In the genomic region with DNA sequence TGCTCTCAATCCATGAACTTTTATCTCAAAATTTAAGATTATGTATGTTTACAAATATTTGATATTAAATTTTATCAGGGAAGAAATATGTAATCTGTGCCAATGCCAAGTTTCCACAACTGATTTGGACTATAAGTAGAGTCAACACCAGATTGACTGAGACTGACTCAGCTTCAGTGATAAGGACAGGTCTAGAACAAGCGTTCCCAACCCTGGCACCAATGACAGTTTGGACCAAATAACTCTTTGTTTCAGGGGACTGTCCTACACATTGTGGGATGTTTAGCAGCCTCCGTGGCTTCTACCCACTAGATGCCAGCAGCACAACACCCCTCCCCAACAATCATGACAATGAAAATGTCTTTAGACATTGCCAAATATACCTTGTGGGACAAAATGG, we compare ENCODE assay signal across 16 cellular contexts.
A peak's percentile ranks its signal among the peaks of the same experiment; 100 is the strongest.
DNase-seq lines count a peak whose midpoint lies in the region; ATAC-seq, FAIRE-seq and TF ChIP-seq lines count a peak whose summit lies in the region.
"Had no signal": no experiment of that assay in that cellular context is flagged by ENCODE, and none has a peak within 500 bp of the region (broad histone marks: within the 10 kb centered on the region; RNA-seq: fewer than 3 reads in every experiment).

No MANE protein-coding gene starts in this region.

- RAD21 ChIA-PET in HCT116 (lab: Charles Lee; ENCODE audit: low non-redundant PET in 1 of 2, low total read pairs in 2 of 2, uncharacterized antibody in 2 of 2, unreplicated experiment in 2 of 2), result no interaction called here

- H3K27me3 Mint-ChIP-seq in mesothelial cell of epicardium (ENCODE audit: low read depth) (no peaks in the 10 kb centered on the region), immature natural killer cell (ENCODE audit: low read depth in 3 of 3) (peaks cover 0 to 3% (median 0%) of the 10 kb centered on the region in 3 donors)

- intact Hi-C loops in HCT116 (cut with micrococcal nuclease), result no loop called here

- DNase-seq in A549 (ENCODE audit: low read depth in 1 of 2, low spot score in 1 of 2), result no peak
- no peak for DNase-seq in HCT116 (ENCODE audit: low read depth, low spot score)
- DNase-seq in mesothelial cell of epicardium (ENCODE audit: low spot score in 2 of 2, unreplicated experiment in 2 of 2), result no peak
- DNase-seq in immature natural killer cell, result no peak
- DNase-seq in GOT3 (lab: John Stamatoyannopoulos, UW), result no peak
- no peak for DNase-seq in pons (ENCODE audit: low spot score)
- DNase-seq in stimulated activated CD4-positive, alpha-beta T cell treated with anti-CD3 and anti-CD28 coated beads, Interleukin-12 subunit alpha, Interleukin-12 subunit beta, amount 100 ng/mL, for 4 hours, result no peak
- DNase-seq: AML-193, H9, NCI-H1105 treated with DMSO at 0.1 percent for 48 hours, NCI-H1694, NCI-H2081 treated with DMSO at 0.1 percent for 48 hours, SIG-M5 had no signal

- peaks cover 12% of the 10 kb centered on the region for H3K36me3 Mint-ChIP-seq in mesothelial cell of epicardium
- peaks cover 3 to 21% (median 17%) of the 10 kb centered on the region in 3 donors for H3K36me3 Mint-ChIP-seq in immature natural killer cell

- no peak for FAIRE-seq in A549 (lab: Jason Lieb, UNC)
- FAIRE-seq: G401.6 had no signal

- no peaks in the 10 kb centered on the region for H3K36me3 ChIP-seq in HCT116 (ENCODE audit: control insufficient read depth in 1 of 2, insufficient read depth in 2 of 2, low read length in 2 of 2)

- no peak overlapping the region for H3K4me3 Mint-ChIP-seq in mesothelial cell of epicardium
- no peak overlapping the region for H3K4me3 Mint-ChIP-seq in immature natural killer cell
- H3K4me3 Mint-ChIP-seq: CD14-positive monocyte, H9 had no signal

- peak overlapping the region; percentile 73 for H3K27ac Mint-ChIP-seq in mesothelial cell of epicardium
- no peak overlapping the region for H3K27ac Mint-ChIP-seq in immature natural killer cell
- H3K27ac Mint-ChIP-seq: H9 had no signal

- H3K27me3 ChIP-seq in HCT116 (ENCODE audit: insufficient read depth, low read length), result no peaks in the 10 kb centered on the region

- no peaks in the 10 kb centered on the region for H3K79me2 ChIP-seq in HCT116 (ENCODE audit: insufficient read depth, low read length)

- no peak for TF ChIP-seq EP300 in A549 (IDR thresholded peaks at IDR 0.05)

- TF ChIP-seq CTCF in A549 (IDR thresholded peaks at IDR 0.05) (no peak), HCT116 (IDR thresholded peaks at IDR 0.05 in 2 of 3, conservative IDR thresholded peaks at IDR 0.05 in 1 of 3; ENCODE audit: borderline replicate concordance in 1 of 3, insufficient read depth in 1 of 3, low read depth in 2 of 3, low read length in 2 of 3) (no peak), VCaP (conservative IDR thresholded peaks at IDR 0.05) (no peak), mesothelial cell of epicardium (IDR thresholded peaks at IDR 0.05; ENCODE audit: unreplicated experiment) (no peak)

- H2AFZ ChIP-seq in HCT116 (ENCODE audit: low read depth, low read length, poor library complexity, severe bottlenecking), result no peak overlapping the region

- H4K20me1 ChIP-seq in HCT116 (ENCODE audit: insufficient read depth), result no peaks in the 10 kb centered on the region

- no TSS peak for BruUV-seq in HCT116 (replicated peaks; lab: Mats Ljungman, UMichigan)

- no peak for ATAC-seq in A549
- no peak for ATAC-seq in HCT116

- TF ChIP-seq POLR2A in A549 (IDR thresholded peaks at IDR 0.05; ENCODE audit: low read length), result no peak
- no peak for TF ChIP-seq POLR2A in HCT116 (IDR thresholded peaks at IDR 0.05; ENCODE audit: borderline replicate concordance, extremely low read depth, insufficient read depth, insufficient read length)

- no peak overlapping the region for H3K4me3 ChIP-seq in A549
- H3K4me3 ChIP-seq in HCT116 (replicated peaks in 1 of 2; ENCODE audit: low read depth in 1 of 2, low read length in 2 of 2), result no peak overlapping the region

- H3K9me2 ChIP-seq in HCT116 (ENCODE audit: insufficient read depth), result no peaks in the 10 kb centered on the region

- H3K4me1 Mint-ChIP-seq in mesothelial cell of epicardium (peaks cover 33% of the 10 kb centered on the region), immature natural killer cell (peaks cover 19 to 22% of the 10 kb centered on the region in 2 donors)
- H3K4me1 Mint-ChIP-seq: H9 had no signal

- H3K4me1 ChIP-seq in A549 (peaks cover 45% of the 10 kb centered on the region), HCT116 (ENCODE audit: control insufficient read depth in 1 of 2, insufficient read depth in 2 of 2, low read length in 2 of 2) (peaks cover 43 to 49% of the 10 kb centered on the region in 2 experiments)

- POLR2A ChIA-PET in A549 (lab: Yijun Ruan, JAX), result interaction anchor here (0.5 kb wide), 1 partner anchor 103 kb away, joined by 4 read pairs; no protein-coding TSS in a partner anchor
- POLR2A ChIA-PET in HCT116 (lab: Charles Lee), result no interaction called here

- H3K9me3 ChIP-seq in A549, result no peaks in the 10 kb centered on the region
- no peaks in the 10 kb centered on the region for H3K9me3 ChIP-seq in HCT116 (ENCODE audit: control insufficient read depth in 1 of 2, insufficient read depth in 1 of 2, low read depth in 1 of 2, low read length in 2 of 2)

- TF ChIP-seq RAD21 in A549 (conservative IDR thresholded peaks at IDR 0.05 in 1 of 2, IDR thresholded peaks at IDR 0.05 in 1 of 2) (no peak), HCT116 (IDR thresholded peaks at IDR 0.05; ENCODE audit: low read depth) (no peak)

- H3K9me3 Mint-ChIP-seq in mesothelial cell of epicardium (peaks cover 9% of the 10 kb centered on the region), immature natural killer cell (no peaks in the 10 kb centered on the region)

- WGBS in A549 (ENCODE audit: missing lambda C conversion rate), result 63% methylated on average over 2 of the region's 2 CpGs

- no peak overlapping the region for H3K9ac ChIP-seq in HCT116 (ENCODE audit: low read length)

- H3K27ac ChIP-seq in A549 (peak overlapping the region; percentile 63 to 66; a peak in 5 of 6 replicates), HCT116 (ENCODE audit: low read depth, low read length) (peak overlapping the region; percentile 34; the same call in 1 of the 2 replicates), VCaP (peak overlapping the region; percentile 19; the same call in 1 of the 2 replicates)

- H3K4me2 ChIP-seq in A549 (peak overlapping the region; percentile 59; the same call in 2 of the 3 replicates), HCT116 (ENCODE audit: low read length) (no peak overlapping the region)

- CTCF ChIA-PET in A549 (lab: Yijun Ruan, JAX), result interaction anchor here (1.3 kb wide), 1 partner anchor 12 kb away, joined by 3 read pairs; no protein-coding TSS in a partner anchor
- CTCF ChIA-PET in HCT116 (lab: Charles Lee), result no interaction called here

TF ChIP-seq in A549, 52 proteins besides CTCF, POLR2A, EP300 and RAD21:
- no peak for TF ChIP-seq CBX8 (IDR thresholded peaks at IDR 0.05)
- TF ChIP-seq SMC3 (IDR thresholded peaks at IDR 0.05), result no peak
- TF ChIP-seq HOXB13 (CRISPR knock-in tag; IDR thresholded peaks at IDR 0.05; ENCODE audit: low read depth), result no peak
- TF ChIP-seq CHD2 (IDR thresholded peaks at IDR 0.05; ENCODE audit: low read length, partially characterized antibody), result no peak
- TF ChIP-seq FOSB (CRISPR knock-in tag; IDR thresholded peaks at IDR 0.05), result no peak
- no peak for TF ChIP-seq HOXB5 (CRISPR knock-in tag; IDR thresholded peaks at IDR 0.05)
- TF ChIP-seq NPAS2 (CRISPR knock-in tag; IDR thresholded peaks at IDR 0.05; ENCODE audit: borderline replicate concordance), result no peak
- no peak for TF ChIP-seq GATA3 (IDR thresholded peaks at IDR 0.05; ENCODE audit: borderline replicate concordance)
- no peak for TF ChIP-seq BHLHE40 (IDR thresholded peaks at IDR 0.05; ENCODE audit: low read depth, low read length)
- no peak for TF ChIP-seq TFCP2L1 (CRISPR knock-in tag; IDR thresholded peaks at IDR 0.05)
- no peak for TF ChIP-seq RNF2 (IDR thresholded peaks at IDR 0.05; ENCODE audit: borderline replicate concordance, low read depth)
- TF ChIP-seq JUNB (IDR thresholded peaks at IDR 0.05), result no peak
- TF ChIP-seq KDM1A (IDR thresholded peaks at IDR 0.05; ENCODE audit: low read depth), result no peak
- no peak for TF ChIP-seq FOSL2 (IDR thresholded peaks at IDR 0.05)
- TF ChIP-seq FOSL2 (CRISPR knock-in tag; IDR thresholded peaks at IDR 0.05), result no peak
- TF ChIP-seq ZC3H11A (IDR thresholded peaks at IDR 0.05), result no peak
TF ChIP-seq in A549: peak in this region for 0.

TF ChIP-seq in HCT116, 20 proteins besides CTCF, POLR2A, EP300 and RAD21:
- no peak for TF ChIP-seq SRF (IDR thresholded peaks at IDR 0.05; ENCODE audit: low read depth)
- no peak for TF ChIP-seq ELF1 (IDR thresholded peaks at IDR 0.05; ENCODE audit: borderline replicate concordance, low read depth)
- no peak for TF ChIP-seq JUND (IDR thresholded peaks at IDR 0.05)
- TF ChIP-seq SIN3A (IDR thresholded peaks at IDR 0.05; ENCODE audit: low read depth), result no peak
- TF ChIP-seq EZH2phosphoT487 (IDR thresholded peaks at IDR 0.05; ENCODE audit: borderline replicate concordance), result no peak
- no peak for TF ChIP-seq ZNF274 (IDR thresholded peaks at IDR 0.05; ENCODE audit: low read depth, low read length)
- TF ChIP-seq TCF7L2 (IDR thresholded peaks at IDR 0.05; ENCODE audit: borderline replicate concordance, extremely low read depth, insufficient read depth, insufficient read length), result no peak
- TF ChIP-seq POLR2AphosphoS5 (IDR thresholded peaks at IDR 0.05; ENCODE audit: low read depth, low read length), result no peak
- no peak for TF ChIP-seq CEBPB (IDR thresholded peaks at IDR 0.05; ENCODE audit: low read depth)
- TF ChIP-seq ZFX (IDR thresholded peaks at IDR 0.05), result no peak
- no peak for TF ChIP-seq EGR1 (IDR thresholded peaks at IDR 0.05; ENCODE audit: low read depth)
- TF ChIP-seq, protein P1, sequence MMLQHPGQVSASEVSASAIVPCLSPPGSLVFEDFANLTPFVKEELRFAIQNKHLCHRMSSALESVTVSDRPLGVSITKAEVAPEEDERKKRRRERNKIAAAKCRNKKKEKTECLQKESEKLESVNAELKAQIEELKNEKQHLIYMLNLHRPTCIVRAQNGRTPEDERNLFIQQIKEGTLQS (IDR thresholded peaks at IDR 0.05), result no peak
- TF ChIP-seq YY1 (IDR thresholded peaks at IDR 0.05; ENCODE audit: extremely low read depth, insufficient replicate concordance, low read depth, low read length), result no peak
- TF ChIP-seq CBX3 (IDR thresholded peaks at IDR 0.05; ENCODE audit: low read depth), result no peak
- TF ChIP-seq SP1 (IDR thresholded peaks at IDR 0.05; ENCODE audit: low read depth), result no peak
